22 cellular contexts compared by ENCODE assay signal in the genomic region with DNA sequence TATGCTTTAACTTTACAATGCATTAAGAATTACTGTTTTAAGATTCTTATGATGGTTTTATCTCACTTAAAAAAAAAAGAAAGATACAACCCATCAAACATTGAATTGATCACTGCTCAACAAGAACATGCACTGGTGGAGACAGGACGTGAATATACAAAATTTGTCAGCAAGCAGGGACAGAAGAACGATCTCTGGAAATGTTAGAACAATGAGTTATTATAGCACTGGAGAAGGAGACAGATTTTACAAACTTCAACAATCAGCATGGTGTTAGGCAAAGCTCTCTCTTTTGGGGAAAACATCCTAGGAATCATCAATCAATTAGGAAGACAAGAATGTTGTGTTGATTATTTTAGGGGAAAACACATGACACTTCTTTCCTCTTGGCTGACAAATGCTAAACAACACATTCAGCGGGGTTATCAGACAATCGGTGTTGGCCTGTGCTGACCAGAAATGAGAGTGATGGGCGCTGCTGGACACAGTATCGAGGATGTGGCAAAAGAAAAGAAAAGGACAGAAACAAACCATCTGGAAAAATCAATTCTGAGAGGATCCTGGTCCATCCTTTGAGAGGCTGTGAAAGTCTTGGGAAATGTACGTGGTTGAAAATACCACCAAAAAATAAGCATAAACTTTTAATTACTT.
DNase-seq lines count a peak whose midpoint lies in the region; ATAC-seq, FAIRE-seq and TF ChIP-seq lines count a peak whose summit lies in the region.
"Had no signal": no experiment of that assay in that cellular context is flagged by ENCODE, and none has a peak within 500 bp of the region (broad histone marks: within the 10 kb centered on the region; RNA-seq: fewer than 3 reads in every experiment).

No MANE protein-coding gene starts in this region.

- no peaks in the 10 kb centered on the region for H3K36me3 ChIP-seq in right lobe of liver
- peaks cover 4 to 33% of the 10 kb centered on the region in 2 experiments; a peak in 4 of 5 replicates for H3K36me3 ChIP-seq in HepG2 (replicated peaks in 1 of 2; ENCODE audit: control insufficient read depth in 1 of 2, insufficient read depth in 2 of 2, low read length in 2 of 2)
- H3K36me3 ChIP-seq: Peyer's patch had no signal

- no peak overlapping the region for H2AFZ ChIP-seq in HepG2 (ENCODE audit: low read length)

- CTCF ChIA-PET in HepG2 (lab: Yijun Ruan, JAX; ENCODE audit: low intra/inter-chr PET ratio, low total read pairs) = no interaction called here

- intact Hi-C loops in right lobe of liver (cut with DNase I) (no loop called here), HepG2 (cut with micrococcal nuclease; ENCODE audit: unreplicated experiment) (no loop called here)

- TF ChIP-seq POLR2A in right lobe of liver (IDR thresholded peaks at IDR 0.05) (no peak), HepG2 (IDR thresholded peaks at IDR 0.05; ENCODE audit: insufficient read depth in 1 of 2, low read depth in 2 of 2, low read length in 2 of 2) (no peak)

- H3K79me2 ChIP-seq in HepG2 (ENCODE audit: insufficient read depth, low read length) = no peaks in the 10 kb centered on the region

- no peak for DNase-seq in right lobe of liver
- DNase-seq in HepG2 (ENCODE audit: low spot score) = no peak
- DNase-seq in pons (ENCODE audit: low spot score) = peak; percentile 94
- no peak for DNase-seq in stimulated activated CD4-positive, alpha-beta T cell treated with anti-CD3 and anti-CD28 coated beads, Interleukin-2, amount 100 ng/mL, for 48 hours
- no peak for DNase-seq in amniotic stem cell (lab: John Stamatoyannopoulos, UW)
- DNase-seq in SHP77 (lab: John Stamatoyannopoulos, UW) = no peak
- DNase-seq: 8988T; COR-L47; DMS 273 treated with DMSO at 0.1 percent for 48 hours; DND-41; KBM-7; NCI-H1105; NCI-H1694; NCI-H2081 treated with DMSO at 0.1 percent for 48 hours; NCI-H510A; NCI-H748 treated with DMSO at 0.1 percent for 48 hours; NK-92 treated with Interleukin-12 subunit alpha and Interleukin-12 subunit beta, amount 100 ng/mL, for 24 hours; Peyer's patch; Right ventricle myocardium superior had no signal

- no peak overlapping the region for H3K4me2 ChIP-seq in HepG2 (ENCODE audit: low read depth, low read length)

- TF ChIP-seq CTCF in right lobe of liver (IDR thresholded peaks at IDR 0.05) (no peak), HepG2 (CRISPR knock-in tag; IDR thresholded peaks at IDR 0.05) (no peak)

- no peak overlapping the region for H3K4me3 ChIP-seq in right lobe of liver
- no peak overlapping the region for H3K4me3 ChIP-seq in HepG2 (replicated peaks in 1 of 3; ENCODE audit: insufficient read depth in 1 of 3, low read depth in 2 of 3, low read length in 3 of 3)
- H3K4me3 ChIP-seq: Peyer's patch had no signal

- no TSS peak for BruUV-seq in HepG2 (replicated peaks; lab: Mats Ljungman, UMichigan)

- H4K20me1 ChIP-seq in HepG2 (ENCODE audit: insufficient read depth, low read length) = peaks cover 7% of the 10 kb centered on the region

- peak; percentile 38 to 63 (median 46) for ATAC-seq in right lobe of liver
- ATAC-seq in HepG2 = no peak
- no peak for ATAC-seq in SK-N-SH treated with all-trans-retinoic acid at 6 μM for 48 hours
- ATAC-seq: HCT116 had no signal

- no peaks in the 10 kb centered on the region for H3K4me1 ChIP-seq in right lobe of liver
- no peaks in the 10 kb centered on the region for H3K4me1 ChIP-seq in HepG2 (ENCODE audit: insufficient read depth, low read length)
- H3K4me1 ChIP-seq: Peyer's patch had no signal

- no peak for FAIRE-seq in HepG2 (lab: Jason Lieb, UNC)

- TF ChIP-seq RAD21 in HepG2 (CRISPR knock-in tag; IDR thresholded peaks at IDR 0.05) = no peak

- H3K27me3 ChIP-seq in right lobe of liver (no peaks in the 10 kb centered on the region), HepG2 (ENCODE audit: control insufficient read depth in 1 of 2, insufficient read depth in 2 of 2, low read length in 2 of 2) (no peaks in the 10 kb centered on the region), layer of hippocampus (ENCODE audit: control insufficient read depth, insufficient read depth, low read length) (no peaks in the 10 kb centered on the region)
- H3K27me3 ChIP-seq: Peyer's patch had no signal

- 78% methylated on average over 7 of the region's 7 CpGs for WGBS in right lobe of liver (ENCODE audit: insufficient coverage, low coverage, low lambda C conversion rate, missing lambda C conversion rate)
- 97% methylated on average over 7 of the region's 7 CpGs for WGBS in HepG2 (ENCODE audit: low lambda C conversion rate)

- H3K27ac ChIP-seq in right lobe of liver = no peak overlapping the region
- H3K27ac ChIP-seq in HepG2 (ENCODE audit: extremely low read length, insufficient read depth, low read length) = no peak overlapping the region
- peak overlapping the region; percentile 88 for H3K27ac ChIP-seq in layer of hippocampus (ENCODE audit: low read depth, low read length)
- H3K27ac ChIP-seq: Peyer's patch had no signal

- H3K9me3 ChIP-seq in right lobe of liver = no peaks in the 10 kb centered on the region
- no peaks in the 10 kb centered on the region for H3K9me3 ChIP-seq in HepG2 (ENCODE audit: low read length)
- H3K9me3 ChIP-seq: Peyer's patch had no signal

- TF ChIP-seq EP300 in HepG2 (IDR thresholded peaks at IDR 0.05; ENCODE audit: low read depth in 2 of 2, low read length in 2 of 2) (no peak), HepG2 (CRISPR knock-in tag; IDR thresholded peaks at IDR 0.05; ENCODE audit: borderline replicate concordance) (no peak)

- POLR2A ChIA-PET in HepG2 (lab: Yijun Ruan, JAX) = no interaction called here

- H3K9ac ChIP-seq in HepG2 (ENCODE audit: insufficient read depth, low read depth, low read length) = no peak overlapping the region

- in situ Hi-C loops in HepG2 (cut with HindIII; ENCODE audit: extremely low pct_ligation_motif_present, low pct_unique_long_range_greater_than_20kb) = no loop called here

TF ChIP-seq in HepG2, 621 proteins besides CTCF, POLR2A, EP300 and RAD21 (continues in another document):
- TF ChIP-seq, protein P1, sequence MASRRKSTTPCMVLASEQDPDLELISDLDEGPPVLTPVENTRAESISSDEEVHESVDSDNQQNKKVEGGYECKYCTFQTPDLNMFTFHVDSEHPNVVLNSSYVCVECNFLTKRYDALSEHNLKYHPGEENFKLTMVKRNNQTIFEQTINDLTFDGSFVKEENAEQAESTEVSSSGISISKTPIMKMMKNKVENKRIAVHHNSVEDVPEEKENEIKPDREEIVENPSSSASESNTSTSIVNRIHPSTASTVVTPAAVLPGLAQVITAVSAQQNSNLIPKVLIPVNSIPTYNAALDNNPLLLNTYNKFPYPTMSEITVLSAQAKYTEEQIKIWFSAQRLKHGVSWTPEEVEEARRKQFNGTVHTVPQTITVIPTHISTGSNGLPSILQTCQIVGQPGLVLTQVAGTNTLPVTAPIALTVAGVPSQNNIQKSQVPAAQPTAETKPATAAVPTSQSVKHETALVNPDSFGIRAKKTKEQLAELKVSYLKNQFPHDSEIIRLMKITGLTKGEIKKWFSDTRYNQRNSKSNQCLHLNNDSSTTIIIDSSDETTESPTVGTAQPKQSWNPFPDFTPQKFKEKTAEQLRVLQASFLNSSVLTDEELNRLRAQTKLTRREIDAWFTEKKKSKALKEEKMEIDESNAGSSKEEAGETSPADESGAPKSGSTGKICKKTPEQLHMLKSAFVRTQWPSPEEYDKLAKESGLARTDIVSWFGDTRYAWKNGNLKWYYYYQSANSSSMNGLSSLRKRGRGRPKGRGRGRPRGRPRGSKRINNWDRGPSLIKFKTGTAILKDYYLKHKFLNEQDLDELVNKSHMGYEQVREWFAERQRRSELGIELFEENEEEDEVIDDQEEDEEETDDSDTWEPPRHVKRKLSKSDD (CRISPR knock-in tag; IDR thresholded peaks at IDR 0.05; ENCODE audit: low read depth) = no peak
- TF ChIP-seq ZNF30 (CRISPR knock-in tag; IDR thresholded peaks at IDR 0.05) = no peak
- TF ChIP-seq, protein P2, sequence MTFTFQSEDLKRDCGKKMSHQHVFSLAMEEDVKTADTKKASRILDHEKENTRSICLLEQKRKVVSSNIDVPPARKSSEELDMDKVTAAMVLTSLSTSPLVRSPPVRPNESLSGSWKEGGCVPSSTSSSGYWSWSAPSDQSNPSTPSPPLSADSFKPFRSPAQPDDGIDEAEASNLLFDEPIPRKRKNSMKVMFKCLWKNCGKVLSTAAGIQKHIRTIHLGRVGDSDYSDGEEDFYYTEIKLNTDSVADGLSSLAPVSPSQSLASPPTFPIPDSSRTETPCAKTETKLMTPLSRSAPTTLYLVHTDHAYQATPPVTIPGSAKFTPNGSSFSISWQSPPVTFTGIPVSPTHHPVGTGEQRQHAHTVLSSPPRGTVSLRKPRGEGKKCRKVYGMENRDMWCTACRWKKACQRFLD (CRISPR knock-in tag; IDR thresholded peaks at IDR 0.05; ENCODE audit: borderline replicate concordance) = no peak

TF ChIP-seq in SK-N-SH treated with all-trans-retinoic acid at 6 μM for 48 hours, 23 proteins besides CTCF, POLR2A, EP300 and RAD21 (continues in another document):
- TF ChIP-seq ZFP3 (CRISPR knock-in tag; IDR thresholded peaks at IDR 0.05) (no peak), CSDC2 (CRISPR knock-in tag; IDR thresholded peaks at IDR 0.05) (no peak), ZFP30 (CRISPR knock-in tag; IDR thresholded peaks at IDR 0.05) (no peak), TCF4 (CRISPR knock-in tag; IDR thresholded peaks at IDR 0.05; ENCODE audit: borderline replicate concordance) (no peak)
- TF ChIP-seq, protein P3, sequence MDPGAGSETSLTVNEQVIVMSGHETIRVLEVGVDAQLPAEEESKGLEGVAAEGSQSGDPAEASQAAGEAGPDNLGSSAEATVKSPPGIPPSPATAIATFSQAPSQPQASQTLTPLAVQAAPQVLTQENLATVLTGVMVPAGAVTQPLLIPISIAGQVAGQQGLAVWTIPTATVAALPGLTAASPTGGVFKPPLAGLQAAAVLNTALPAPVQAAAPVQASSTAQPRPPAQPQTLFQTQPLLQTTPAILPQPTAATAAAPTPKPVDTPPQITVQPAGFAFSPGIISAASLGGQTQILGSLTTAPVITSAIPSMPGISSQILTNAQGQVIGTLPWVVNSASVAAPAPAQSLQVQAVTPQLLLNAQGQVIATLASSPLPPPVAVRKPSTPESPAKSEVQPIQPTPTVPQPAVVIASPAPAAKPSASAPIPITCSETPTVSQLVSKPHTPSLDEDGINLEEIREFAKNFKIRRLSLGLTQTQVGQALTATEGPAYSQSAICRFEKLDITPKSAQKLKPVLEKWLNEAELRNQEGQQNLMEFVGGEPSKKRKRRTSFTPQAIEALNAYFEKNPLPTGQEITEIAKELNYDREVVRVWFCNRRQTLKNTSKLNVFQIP (CRISPR knock-in tag; IDR thresholded peaks at IDR 0.05; ENCODE audit: borderline replicate concordance, low read depth) = no peak

Comparison
In these comparisons a context has a peak if more than half of its experiments do, and no peak if none do; other contexts are left out.
1. ATAC-seq: peak in right lobe of liver (4 of 4); none in HepG2 (single experiment) and SK-N-SH treated with all-trans-retinoic acid at 6 μM for 48 hours (single experiment).